ENCODE assay signal across 8 cellular contexts in genomic region chr7:79454325-79454960, GRCh38. TPM values are rescaled to one million over a fixed set of nuclear protein-coding genes. Genes with fewer than 3 reads are reported as not detected.
DNase-seq lines count a peak whose midpoint lies in the region; ATAC-seq and TF ChIP-seq lines count a peak whose summit lies in the region.

No MANE protein-coding gene starts in this region.

- H2AFZ ChIP-seq in IMR-90 (replicated peaks; ENCODE audit: low read length, poor library complexity), result peak overlapping the region; percentile 88

- no peaks in the 10 kb centered on the region for H3K9me3 ChIP-seq in IMR-90 (ENCODE audit: control insufficient read depth, insufficient read depth, low read length)
- no peaks in the 10 kb centered on the region for H3K9me3 ChIP-seq in ectodermal cell (ENCODE audit: control insufficient read depth, low read length)
- no peaks in the 10 kb centered on the region for H3K9me3 ChIP-seq in lower lobe of right lung
- no peaks in the 10 kb centered on the region for H3K9me3 ChIP-seq in testis

- no peak for TF ChIP-seq CTCF in IMR-90 (conservative IDR thresholded peaks at IDR 0.05; ENCODE audit: low read depth, low read length)
- no peak for TF ChIP-seq CTCF in lower lobe of right lung (IDR thresholded peaks at IDR 0.05)
- TF ChIP-seq CTCF in testis (IDR thresholded peaks at IDR 0.05), result no peak

- peak overlapping the region; percentile 99 for H3K4ac ChIP-seq in IMR-90 (ENCODE audit: low read depth, low read length)

- H4K8ac ChIP-seq in IMR-90 (ENCODE audit: low read depth in 2 of 2, low read length in 2 of 2), result peak overlapping the region; percentile 71 to 96

- intact Hi-C loops in IMR-90 (cut with micrococcal nuclease), result loop anchor here (2.0 to 5.0 kb wide), 3 partner anchors 157 to 592 kb away; no protein-coding TSS in a partner anchor
- intact Hi-C loops in lower lobe of right lung (cut with DNase I), result no loop called here
- intact Hi-C loops in testis (cut with DNase I; ENCODE audit: low total_unique reads), result no loop called here

- H3K4me3 ChIP-seq in IMR-90 (ENCODE audit: insufficient read depth, low read depth, low read length) (peak overlapping the region; percentile 54), ectodermal cell (ENCODE audit: insufficient read depth, low read depth, low read length) (peak overlapping the region; percentile 73), lower lobe of right lung (peak overlapping the region; percentile 72), testis (peak overlapping the region; percentile 75 to 78)

- in situ Hi-C loops in IMR-90 (cut with MboI; ENCODE audit: low sequenced_read_pairs), result loop anchor here (25.0 kb wide), 1 partner anchor 583 kb away; no protein-coding TSS in a partner anchor

- dilution Hi-C loops in IMR-90 (cut with HindIII; ENCODE audit: low sequenced_read_pairs, unreplicated experiment), result no loop called here

- ATAC-seq in IMR-90 (ENCODE audit: low read depth) (peak; percentile 9), lower lobe of right lung (peak; percentile 37 to 60), HG03521 (IDR thresholded peaks at IDR 0.05; ENCODE audit: unreplicated experiment) (no peak), HG03565 (IDR thresholded peaks at IDR 0.05; ENCODE audit: unreplicated experiment) (no peak)

- no TSS peak for BruUV-seq in IMR-90 (replicated peaks; lab: Mats Ljungman, UMichigan)

- peaks cover 4% of the 10 kb centered on the region; the same call in 1 of the 2 replicates for H4K20me1 ChIP-seq in IMR-90 (ENCODE audit: insufficient read depth, low read length)

- peaks cover 19 to 76% of the 10 kb centered on the region in 2 experiments for H3K79me1 ChIP-seq in IMR-90 (ENCODE audit: low read depth in 1 of 2, low read length in 2 of 2)

- H2BK120ac ChIP-seq in IMR-90 (ENCODE audit: low read depth, low read length), result peak overlapping the region; percentile 93

- WGBS in IMR-90 (ENCODE audit: extremely low coverage in 2 of 2, insufficient read length in 1 of 2), 2 experiments, result 0% methylated on average over 9 of the region's 24 CpGs; no CpG with 5 or more reads in 1 of the 2 experiments
- WGBS in ectodermal cell, 2 experiments, result 3% methylated on average over 24 of the region's 24 CpGs
- 2 to 4% methylated on average over 24 of the region's 24 CpGs for WGBS in testis, 2 donors

- POLR2A ChIA-PET in IMR-90 (lab: Charles Lee; ENCODE audit: unreplicated experiment), result interaction anchor here (0.7 kb wide), 1 partner anchor 156 kb away, joined by 4 read pairs; no protein-coding TSS in a partner anchor

- H3K27ac ChIP-seq in IMR-90 (ENCODE audit: insufficient read depth, low read length) (peak overlapping the region; percentile 96), ectodermal cell (ENCODE audit: insufficient read depth, low read depth, low read length, poor library complexity, severe bottlenecking) (no peak overlapping the region), lower lobe of right lung (peak overlapping the region; percentile 91), testis (peak overlapping the region; percentile 94 to 96)

- H3K9me1 ChIP-seq in IMR-90 (ENCODE audit: insufficient read depth, low read length), result peaks cover 12% of the 10 kb centered on the region

- TF ChIP-seq POLR2A in IMR-90 (IDR thresholded peaks at IDR 0.05; ENCODE audit: low read depth, low read length) (peak; percentile 2; the same call in 1 of the 2 replicates), testis (IDR thresholded peaks at IDR 0.05) (no peak)

- H2AK5ac ChIP-seq in IMR-90 (ENCODE audit: low read depth, low read length), result peak overlapping the region; percentile 82; the same call in 1 of the 2 replicates

- H2BK20ac ChIP-seq in IMR-90 (ENCODE audit: low read depth, low read length), result peak overlapping the region; percentile 40; the same call in 1 of the 2 replicates

- peaks cover 12% of the 10 kb centered on the region for H3K4me1 ChIP-seq in IMR-90 (ENCODE audit: control insufficient read depth, insufficient read depth, low read length)
- H3K4me1 ChIP-seq in ectodermal cell (ENCODE audit: control insufficient read depth, insufficient read depth, low read length), result peaks cover 4% of the 10 kb centered on the region
- peaks cover 8% of the 10 kb centered on the region for H3K4me1 ChIP-seq in lower lobe of right lung
- peaks cover 7% of the 10 kb centered on the region for H3K4me1 ChIP-seq in testis

- peak overlapping the region; percentile 99 for H3K23ac ChIP-seq in IMR-90 (ENCODE audit: low read depth, low read length)

- peaks cover 10% of the 10 kb centered on the region for H3K36me3 ChIP-seq in IMR-90 (ENCODE audit: control insufficient read depth, insufficient read depth, low read length)
- no peaks in the 10 kb centered on the region for H3K36me3 ChIP-seq in ectodermal cell (ENCODE audit: control insufficient read depth, insufficient read depth, low read length)
- H3K36me3 ChIP-seq in lower lobe of right lung, result peaks cover 6% of the 10 kb centered on the region
- H3K36me3 ChIP-seq in testis (ENCODE audit: low read depth, missing control alignments), result no peaks in the 10 kb centered on the region

- H3K9ac ChIP-seq in IMR-90 (ENCODE audit: low read depth, low read length), result peak overlapping the region; percentile 99

- peak overlapping the region; percentile 96 for H3K4me2 ChIP-seq in IMR-90 (ENCODE audit: low read depth, low read length)

- H3K56ac ChIP-seq in IMR-90 (ENCODE audit: extremely low read depth, insufficient read depth, low read length), result peak overlapping the region; percentile 94

- DNase-seq in IMR-90 (peak; percentile 66), lower lobe of right lung (peak; percentile 50), testis (peak; percentile 37), NK-92 (lab: John Stamatoyannopoulos, UW; ENCODE audit: unreplicated experiment) (no peak), NCI-H128 (lab: John Stamatoyannopoulos, UW; ENCODE audit: unreplicated experiment) (no peak)

- CTCF ChIA-PET in IMR-90 (lab: Yijun Ruan, JAX), result interaction anchor here (0.5 kb wide), 2 partner anchors 21 to 183 kb away, joined by 5 to 6 read pairs; no protein-coding TSS in a partner anchor

- H4K91ac ChIP-seq in IMR-90 (ENCODE audit: insufficient read depth, low read depth, low read length), result peak overlapping the region; percentile 89

- H2BK5ac ChIP-seq in IMR-90 (ENCODE audit: low read depth, low read length, poor library complexity, severe bottlenecking), result peak overlapping the region; percentile 97

- H4K5ac ChIP-seq in IMR-90 (ENCODE audit: low read depth, low read length), result peak overlapping the region; percentile 96

- peak overlapping the region; percentile 94; the same call in 1 of the 3 replicates for H2BK15ac ChIP-seq in IMR-90 (ENCODE audit: low read depth, low read length)

- H3K27me3 ChIP-seq in IMR-90 (ENCODE audit: control insufficient read depth, insufficient read depth, low read length) (no peaks in the 10 kb centered on the region), ectodermal cell (ENCODE audit: control insufficient read depth, insufficient read depth, low read length, poor library complexity, severe bottlenecking) (peaks cover 64% of the 10 kb centered on the region), lower lobe of right lung (ENCODE audit: low read depth) (no peaks in the 10 kb centered on the region), testis (no peaks in the 10 kb centered on the region)

- H2AK9ac ChIP-seq in IMR-90 (replicated peaks; ENCODE audit: low read depth, low read length, poor library complexity), result peak overlapping the region; percentile 96

- H3K14ac ChIP-seq in IMR-90 (replicated peaks; ENCODE audit: low read depth, low read length), result peak overlapping the region; percentile 98

- peak overlapping the region; percentile 93 for H3K18ac ChIP-seq in IMR-90 (ENCODE audit: low read depth, low read length)

- TF ChIP-seq RAD21 in IMR-90 (IDR thresholded peaks at IDR 0.05; ENCODE audit: low read length), result no peak

TF ChIP-seq in IMR-90, 13 proteins besides CTCF, POLR2A, EP300 and RAD21 (continues in another document):
- TF ChIP-seq MXI1 (IDR thresholded peaks at IDR 0.05; ENCODE audit: borderline replicate concordance, low read depth, low read length) (no peak), SMC3 (IDR thresholded peaks at IDR 0.05; ENCODE audit: low read depth, low read length) (peak; percentile 3; the same call in 1 of the 2 replicates), NFE2L2 (IDR thresholded peaks at IDR 0.05; ENCODE audit: low read depth, low read length) (no peak), RCOR1 (IDR thresholded peaks at IDR 0.05; ENCODE audit: insufficient replicate concordance, low read length) (no peak), FOS (IDR thresholded peaks at IDR 0.05; ENCODE audit: low read depth, low read length) (no peak), BHLHE40 (IDR thresholded peaks at IDR 0.05; ENCODE audit: low read depth, low read length) (no peak), USF2 (IDR thresholded peaks at IDR 0.05; ENCODE audit: low read depth, low read length) (no peak), MAZ (IDR thresholded peaks at IDR 0.05; ENCODE audit: borderline replicate concordance, low read depth, low read length) (peak; percentile 73; the same call in 1 of the 2 replicates), CEBPB (IDR thresholded peaks at IDR 0.05; ENCODE audit: low read depth, low read length) (no peak)
- TF ChIP-seq, protein P1, sequence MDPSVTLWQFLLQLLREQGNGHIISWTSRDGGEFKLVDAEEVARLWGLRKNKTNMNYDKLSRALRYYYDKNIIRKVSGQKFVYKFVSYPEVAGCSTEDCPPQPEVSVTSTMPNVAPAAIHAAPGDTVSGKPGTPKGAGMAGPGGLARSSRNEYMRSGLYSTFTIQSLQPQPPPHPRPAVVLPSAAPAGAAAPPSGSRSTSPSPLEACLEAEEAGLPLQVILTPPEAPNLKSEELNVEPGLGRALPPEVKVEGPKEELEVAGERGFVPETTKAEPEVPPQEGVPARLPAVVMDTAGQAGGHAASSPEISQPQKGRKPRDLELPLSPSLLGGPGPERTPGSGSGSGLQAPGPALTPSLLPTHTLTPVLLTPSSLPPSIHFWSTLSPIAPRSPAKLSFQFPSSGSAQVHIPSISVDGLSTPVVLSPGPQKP (IDR thresholded peaks at IDR 0.05; ENCODE audit: borderline replicate concordance, low read depth, low read length), result no peak

RNA-seq across cellular contexts. Expression of gene MAGI2, which starts 1.0 kb away (rescaled TPM):
- total RNA-seq in IMR-90 (2012; rRNA removed), result 17.9 and 27.2 TPM in 2 replicates
- polyA plus RNA-seq in IMR-90 (2012; rRNA removed), result 2.3 and 2.5 TPM in 2 replicates
- polyA plus RNA-seq in IMR-90 (2012; cell fraction: cytosol; rRNA removed), result 0.88 and 1.2 TPM in 2 replicates
- 1.3 and 5.5 TPM in 2 replicates for polyA plus RNA-seq in IMR-90 (2012; cell fraction: nucleus; rRNA removed; ENCODE audit: low replicate concordance)
- polyA plus RNA-seq in ectodermal cell (2013, experiment 1 of 4), result 3.0 TPM
- polyA plus RNA-seq in ectodermal cell (2013, experiment 2 of 4), result 3.1 TPM
- 3.0 TPM for polyA plus RNA-seq in ectodermal cell (2013, experiment 3 of 4)
- 3.0 TPM for polyA plus RNA-seq in ectodermal cell (2013, experiment 4 of 4)
- 15.3 TPM for total RNA-seq in lower lobe of right lung
- 10 to 100 TPM; 11.2 to 13.1 TPM for total RNA-seq in testis
- 12.4 TPM for polyA plus RNA-seq in testis (ENCODE audit: insufficient read depth, low read depth, low replicate concordance)

Comparison
In these comparisons a context has a peak if more than half of its experiments do, and no peak if none do; other contexts are left out.
1. ATAC-seq: peak in IMR-90 (single experiment) and lower lobe of right lung (2 of 2); none in HG03521 (single experiment) and HG03565 (single experiment).
2. DNase-seq: peak in IMR-90 (single experiment), lower lobe of right lung (single experiment) and testis (single experiment); none in NK-92 (single experiment) and NCI-H128 (single experiment).
3. Peak in every context shown above with its lines, with median percentiles within 50 percentile points of each other: H3K4me3 ChIP-seq.